In genomic region chr5:40833712-40834229, GRCh38 we compare ENCODE assay signal across 2 cellular contexts.
TF ChIP-seq lines count a peak whose summit lies in the region.

No MANE protein-coding gene starts in this region.

TF ChIP-seq in SK-N-SH, 30 proteins besides CTCF, POLR2A, EP300 and RAD21 (continued from another document):
- TF ChIP-seq NRF1 (IDR thresholded peaks at IDR 0.05; ENCODE audit: low read depth, low read length), result no peak
- TF ChIP-seq MEF2A (IDR thresholded peaks at IDR 0.05; ENCODE audit: borderline replicate concordance, low read depth), result no peak
- no peak for TF ChIP-seq USF1 (IDR thresholded peaks at IDR 0.05; ENCODE audit: borderline replicate concordance, low read depth)
- TF ChIP-seq SIN3A (IDR thresholded peaks at IDR 0.05; ENCODE audit: borderline replicate concordance, low read depth, low read length), result no peak
- TF ChIP-seq NFIC (IDR thresholded peaks at IDR 0.05; ENCODE audit: borderline replicate concordance), result no peak
- no peak for TF ChIP-seq FOXJ3 (CRISPR knock-in tag; IDR thresholded peaks at IDR 0.05)
- TF ChIP-seq MAX (IDR thresholded peaks at IDR 0.05; ENCODE audit: low read depth), result no peak
- no peak for TF ChIP-seq PBX3 (IDR thresholded peaks at IDR 0.05)
- no peak for TF ChIP-seq RFX5 (IDR thresholded peaks at IDR 0.05; ENCODE audit: low read length)
- no peak for TF ChIP-seq FOXM1 (IDR thresholded peaks at IDR 0.05; ENCODE audit: low read depth)
- no peak for TF ChIP-seq FOSL2 (IDR thresholded peaks at IDR 0.05; ENCODE audit: borderline replicate concordance, low read depth)
- no peak for TF ChIP-seq SMC3 (IDR thresholded peaks at IDR 0.05; ENCODE audit: low read depth, low read length)
- no peak for TF ChIP-seq USF2 (IDR thresholded peaks at IDR 0.05; ENCODE audit: borderline replicate concordance, low read depth, low read length)
- no peak for TF ChIP-seq RXRA (IDR thresholded peaks at IDR 0.05; ENCODE audit: borderline replicate concordance, low read depth)

TF ChIP-seq in SK-N-SH treated with all-trans-retinoic acid at 6 μM for 48 hours, 23 proteins besides CTCF, POLR2A, EP300 and RAD21 (continued from another document):
- TF ChIP-seq PATZ1 (CRISPR knock-in tag; IDR thresholded peaks at IDR 0.05; ENCODE audit: borderline replicate concordance), result no peak
- no peak for TF ChIP-seq TOX (CRISPR knock-in tag; IDR thresholded peaks at IDR 0.05; ENCODE audit: borderline replicate concordance)
- TF ChIP-seq BACH2 (CRISPR knock-in tag; IDR thresholded peaks at IDR 0.05; ENCODE audit: borderline replicate concordance), result no peak
- no peak for TF ChIP-seq TCF4 (CRISPR knock-in tag; IDR thresholded peaks at IDR 0.05; ENCODE audit: borderline replicate concordance)
- TF ChIP-seq ISL1 (CRISPR knock-in tag; IDR thresholded peaks at IDR 0.05), result no peak
- no peak for TF ChIP-seq CSRNP3 (CRISPR knock-in tag; IDR thresholded peaks at IDR 0.05)
- TF ChIP-seq ESRRG (CRISPR knock-in tag; IDR thresholded peaks at IDR 0.05), result no peak
- no peak for TF ChIP-seq OSR1 (CRISPR knock-in tag; IDR thresholded peaks at IDR 0.05)
- TF ChIP-seq PPARA (CRISPR knock-in tag; IDR thresholded peaks at IDR 0.05; ENCODE audit: borderline replicate concordance), result no peak
- TF ChIP-seq POU6F1 (CRISPR knock-in tag; IDR thresholded peaks at IDR 0.05; ENCODE audit: borderline replicate concordance, low read depth), result no peak
- no peak for TF ChIP-seq ARNTL (CRISPR knock-in tag; IDR thresholded peaks at IDR 0.05; ENCODE audit: borderline replicate concordance, low read depth)
